ENCODE assay signal across 35 cellular contexts in genomic region chr11:14127679-14128078, GRCh38.
"Had no signal": no experiment of that assay in that cellular context is flagged by ENCODE, and none has a peak within 500 bp of the region (broad histone marks: within the 10 kb centered on the region; RNA-seq: fewer than 3 reads in every experiment).

No MANE protein-coding gene starts in this region.

- H3K36me3 ChIP-seq: brain microvascular endothelial cell had no signal

- H3K36me3 Mint-ChIP-seq: activated CD8-positive, alpha-beta memory T cell treated with anti-CD3 and anti-CD28 coated beads, Interleukin-2, amount 10 ng/mL, durations not matched to agents 7 days and 5 days had no signal

- H3K27ac Mint-ChIP-seq: activated CD4-positive, alpha-beta memory T cell treated with anti-CD3 and anti-CD28 coated beads, Interleukin-2, amount 10 ng/mL, durations not matched to agents 7 days and 5 days; activated CD8-positive, alpha-beta memory T cell treated with anti-CD3 and anti-CD28 coated beads, Interleukin-2, amount 10 ng/mL, durations not matched to agents 7 days and 5 days; activated naive CD8-positive, alpha-beta T cell treated with anti-CD3 and anti-CD28 coated beads for 36 hours had no signal

- H3K4me3 Mint-ChIP-seq: activated CD4-positive, alpha-beta memory T cell treated with anti-CD3 and anti-CD28 coated beads, Interleukin-2, amount 10 ng/mL, durations not matched to agents 7 days and 5 days; activated CD8-positive, alpha-beta memory T cell treated with anti-CD3 and anti-CD28 coated beads, Interleukin-2, amount 10 ng/mL, durations not matched to agents 7 days and 5 days; activated naive CD8-positive, alpha-beta T cell treated with anti-CD3 and anti-CD28 coated beads for 36 hours had no signal

- H3K27me3 Mint-ChIP-seq: activated CD4-positive, alpha-beta memory T cell treated with anti-CD3 and anti-CD28 coated beads, Interleukin-2, amount 10 ng/mL, durations not matched to agents 7 days and 5 days; activated CD8-positive, alpha-beta memory T cell treated with anti-CD3 and anti-CD28 coated beads, Interleukin-2, amount 10 ng/mL, durations not matched to agents 7 days and 5 days; activated naive CD8-positive, alpha-beta T cell treated with anti-CD3 and anti-CD28 coated beads for 36 hours had no signal

- H3K4me1 Mint-ChIP-seq: activated CD4-positive, alpha-beta memory T cell treated with anti-CD3 and anti-CD28 coated beads, Interleukin-2, amount 10 ng/mL, durations not matched to agents 7 days and 5 days; activated CD8-positive, alpha-beta memory T cell treated with anti-CD3 and anti-CD28 coated beads, Interleukin-2, amount 10 ng/mL, durations not matched to agents 7 days and 5 days; activated naive CD8-positive, alpha-beta T cell treated with anti-CD3 and anti-CD28 coated beads for 36 hours had no signal

- DNase-seq: activated CD4-positive, alpha-beta memory T cell treated with anti-CD3 and anti-CD28 coated beads, Interleukin-2, amount 10 ng/mL, durations not matched to agents 7 days and 5 days; activated CD4-positive, alpha-beta T cell treated with anti-CD3 and anti-CD28 coated beads for 1 hour; activated CD4-positive, alpha-beta T cell treated with anti-CD3 and anti-CD28 coated beads for 48 hours; activated CD4-positive, CD25-positive, alpha-beta regulatory T cell; activated CD8-positive, alpha-beta memory T cell treated with anti-CD3 and anti-CD28 coated beads for 24 hours; activated CD8-positive, alpha-beta memory T cell treated with anti-CD3 and anti-CD28 coated beads, Interleukin-2, amount 10 ng/mL, durations not matched to agents 7 days and 5 days; activated CD8-positive, alpha-beta memory T cell treated with anti-CD3 and anti-CD28 coated beads, Interleukin-2, amount 50 U/mL, for 48 hours; activated effector memory CD4-positive, alpha-beta T cell treated with Interleukin-2 at 50 U/mL for 16 hours; activated naive CD4-positive, alpha-beta T cell; activated naive CD4-positive, alpha-beta T cell treated with anti-CD3 and anti-CD28 coated beads, Interleukin-2, amount 50 U/mL, for 16 hours; activated naive CD8-positive, alpha-beta T cell treated with anti-CD3 and anti-CD28 coated beads for 36 hours; activated T-cell treated with anti-CD3 and anti-CD28 coated beads, Interleukin-2, amount 50 U/mL, for 48 hours; amniotic stem cell; aorta; brain microvascular endothelial cell; central memory CD4-positive, alpha-beta T cell; NCI-H1105; NCI-H1417 treated with DMSO at 0.1 percent for 48 hours; NCI-H187 treated with DMSO at 0.1 percent for 48 hours; NCI-H2081; NCI-H2171 treated with DMSO at 0.1 percent for 48 hours; NCI-H2227 treated with DMSO at 0.1 percent for 48 hours; NCI-H446; NCI-H510A treated with DMSO at 0.1 percent for 48 hours; NCI-H69; NCI-H82; PC-3; SIG-M5; SW 1271; T-helper 1 cell; T-helper 2 cell; T-helper 9 cell had no signal

- ATAC-seq: activated CD8-positive, alpha-beta memory T cell treated with anti-CD3 and anti-CD28 coated beads, Interleukin-2, amount 10 ng/mL, durations not matched to agents 7 days and 5 days; PC-3; Right ventricle myocardium inferior had no signal

- H3K27me3 ChIP-seq: brain microvascular endothelial cell had no signal

- H3K27ac ChIP-seq: brain microvascular endothelial cell, RWPE1, VCaP had no signal
